11 cellular contexts compared by ENCODE assay signal in genomic region chr5:179634370-179635172, GRCh38. TPM values are rescaled to one million over a fixed set of nuclear protein-coding genes. Genes with fewer than 3 reads are reported as not detected.
A peak's percentile ranks its signal among the peaks of the same experiment; 100 is the strongest.
DNase-seq lines count a peak whose midpoint lies in the region; ATAC-seq and TF ChIP-seq lines count a peak whose summit lies in the region.
"Not testable (repeated sequence)": the region's sequence is repeated elsewhere in the genome, so short reads cannot be mapped to it uniquely, and the experiment has no call there.
"Had no signal": no experiment of that assay in that cellular context is flagged by ENCODE, and none has a peak within 500 bp of the region (broad histone marks: within the 10 kb centered on the region; RNA-seq: fewer than 3 reads in every experiment).

No MANE protein-coding gene starts in this region.

- not testable (repeated sequence) for H3K9me3 Mint-ChIP-seq in Caco-2 (ENCODE audit: unreplicated experiment); activated T-cell treated with anti-CD3 and anti-CD28 coated beads, Interleukin-2, amount 50 U/mL, for 24 hours

- not testable (repeated sequence) for H3K9ac ChIP-seq in parathyroid adenoma

- not testable (repeated sequence) for H3K27me3 ChIP-seq in Caco-2 (replicated peaks; ENCODE audit: control insufficient read depth, insufficient read depth, low read length); parathyroid adenoma (ENCODE audit: control insufficient read depth, insufficient read depth, low read length)

- H3K4me3 ChIP-seq in Caco-2 (ENCODE audit: low read depth, low read length), result peak overlapping the region; percentile 28
- H3K4me3 ChIP-seq in parathyroid adenoma (ENCODE audit: low read depth, low read length), result not testable (repeated sequence)

- not testable (repeated sequence) for H3K4me1 Mint-ChIP-seq in Caco-2 (ENCODE audit: low read depth, unreplicated experiment); activated T-cell treated with anti-CD3 and anti-CD28 coated beads, Interleukin-2, amount 50 U/mL, for 24 hours (ENCODE audit: low read depth)

- H3K36me3 Mint-ChIP-seq in Caco-2 (ENCODE audit: insufficient read depth, unreplicated experiment); activated T-cell treated with anti-CD3 and anti-CD28 coated beads, Interleukin-2, amount 50 U/mL, for 24 hours (ENCODE audit: low read depth): not testable (repeated sequence)

- peak overlapping the region; percentile 44 for H3K4me2 ChIP-seq in parathyroid adenoma (ENCODE audit: low read length)

- not testable (repeated sequence) for H3K79me2 ChIP-seq in parathyroid adenoma

- not testable (repeated sequence) for TF ChIP-seq CTCF in Caco-2 (IDR thresholded peaks at IDR 0.05; ENCODE audit: insufficient read depth in 1 of 2, low read depth in 1 of 2, low read length in 1 of 2, severe bottlenecking in 1 of 2, unreplicated experiment in 1 of 2); parathyroid adenoma (IDR thresholded peaks at IDR 0.05)

- peak overlapping the region; percentile 81 for H2AFZ ChIP-seq in parathyroid adenoma

- BruUV-seq in Caco-2 (replicated peaks; lab: Mats Ljungman, UMichigan), result TSS peak; percentile 44

- H3K36me3 ChIP-seq in Caco-2 (ENCODE audit: control insufficient read depth, insufficient read depth, low read length); parathyroid adenoma (ENCODE audit: control insufficient read depth, insufficient read depth, low read length): not testable (repeated sequence)

- H3K4me1 ChIP-seq in Caco-2, parathyroid adenoma: not testable (repeated sequence)

- CTCF ChIA-PET in Caco-2 (lab: Charles Lee), result not testable (repeated sequence)

- POLR2A ChIA-PET in Caco-2 (lab: Charles Lee), result not testable (repeated sequence)

- not testable (repeated sequence) for H3K27ac ChIP-seq in parathyroid adenoma

- not testable (repeated sequence) for H3K27me3 Mint-ChIP-seq in Caco-2 (ENCODE audit: insufficient read depth, unreplicated experiment); activated T-cell treated with anti-CD3 and anti-CD28 coated beads, Interleukin-2, amount 50 U/mL, for 24 hours

- DNase-seq in Caco-2, result peak in 1 of 2 experiments; percentile 45
- peak; percentile 60 for DNase-seq in activated T-cell treated with anti-CD3 and anti-CD28 coated beads, Interleukin-2, amount 50 U/mL, for 24 hours
- not testable (repeated sequence) for DNase-seq in left ventricle myocardium superior

- ATAC-seq in GM19328 (IDR thresholded peaks at IDR 0.05; ENCODE audit: unreplicated experiment), result peak; percentile 85
- peak; percentile 90 for ATAC-seq in GM21825 (IDR thresholded peaks at IDR 0.05; ENCODE audit: unreplicated experiment)
- ATAC-seq in HG03045 (IDR thresholded peaks at IDR 0.05; ENCODE audit: unreplicated experiment), result peak; percentile 90
- ATAC-seq in HG03571 (IDR thresholded peaks at IDR 0.05; ENCODE audit: unreplicated experiment), result peak; percentile 89
- ATAC-seq in left ventricle myocardium superior, result peak; percentile 98

- not testable (repeated sequence) for H3K27ac Mint-ChIP-seq in Caco-2 (ENCODE audit: unreplicated experiment); activated T-cell treated with anti-CD3 and anti-CD28 coated beads, Interleukin-2, amount 50 U/mL, for 24 hours

- not testable (repeated sequence) for H3K4me3 Mint-ChIP-seq in Caco-2 (ENCODE audit: unreplicated experiment); activated T-cell treated with anti-CD3 and anti-CD28 coated beads, Interleukin-2, amount 50 U/mL, for 24 hours

- intact Hi-C loops in Caco-2 (cut with micrococcal nuclease; ENCODE audit: unreplicated experiment); left ventricle myocardium superior (cut with micrococcal nuclease): not testable (repeated sequence)

- H3K9me3 ChIP-seq in Caco-2; parathyroid adenoma (ENCODE audit: control insufficient read depth, low read length): not testable (repeated sequence)

RNA-seq across cellular contexts. Expression of gene HNRNPH1, which starts 11.1 kb away (rescaled TPM):
- 914 and 940 TPM in 2 replicates for total RNA-seq in Caco-2 (2022)
- total RNA-seq in left ventricle myocardium superior, result 230 TPM

RNA-seq across cellular contexts. Expression of gene CBY3, which starts 46.3 kb away (rescaled TPM):
- total RNA-seq in Caco-2 (2022) (0.68 and 1.3 TPM in 2 replicates), left ventricle myocardium superior (not detected)
- total RNA-seq: cardiac muscle cell, occipital lobe, vagina had no signal
